ENCODE assay signal across 12 cellular contexts in the genomic region with DNA sequence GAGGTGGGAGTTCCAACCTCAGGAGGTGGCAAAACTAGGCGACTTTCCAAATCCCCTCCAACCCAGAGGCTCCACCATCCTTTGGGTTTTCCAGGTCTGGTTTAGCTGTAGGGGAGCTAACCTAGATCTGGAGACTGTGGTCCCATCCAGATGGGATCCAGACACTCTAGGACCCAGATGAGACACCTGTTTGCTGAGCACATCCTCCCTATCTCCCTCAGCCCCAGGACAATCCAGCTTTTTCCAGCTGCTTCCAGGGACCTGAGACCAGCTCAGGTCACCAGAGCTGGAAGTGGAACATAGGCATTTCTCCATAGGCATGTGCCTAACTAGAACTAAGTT. TPM values are rescaled to one million over a fixed set of nuclear protein-coding genes. Genes with fewer than 3 reads are reported as not detected.
DNase-seq lines count a peak whose midpoint lies in the region; ATAC-seq and TF ChIP-seq lines count a peak whose summit lies in the region.
"Had no signal": no experiment of that assay in that cellular context is flagged by ENCODE, and none has a peak within 500 bp of the region (broad histone marks: within the 10 kb centered on the region; RNA-seq: fewer than 3 reads in every experiment).

No MANE protein-coding gene starts in this region.

- 33 to 38% methylated on average over 1 of the region's 1 CpG for WGBS in GM23248 (ENCODE audit: low coverage in 1 of 2, low lambda C conversion rate in 2 of 2, missing lambda C conversion rate in 2 of 2), 2 experiments

- no peak for TF ChIP-seq CTCF in tibial artery (IDR thresholded peaks at IDR 0.05)

- no peaks in the 10 kb centered on the region for H4K20me1 ChIP-seq in GM23248 (ENCODE audit: insufficient read depth)

- DNase-seq in T-helper 17 cell, result no peak
- DNase-seq in tibial artery, result no peak
- DNase-seq in GM23248, result no peak
- DNase-seq in DMS 273 (lab: John Stamatoyannopoulos, UW; ENCODE audit: unreplicated experiment), result no peak
- DNase-seq: DMS153 had no signal

- peaks cover 7% of the 10 kb centered on the region for H3K36me3 Mint-ChIP-seq in T-helper 17 cell (ENCODE audit: low read depth)

- H3K4me1 ChIP-seq in tibial artery, result peaks cover 0 to 11% (median 0%) of the 10 kb centered on the region in 4 donors
- peaks cover 9% of the 10 kb centered on the region for H3K4me1 ChIP-seq in GM23248 (ENCODE audit: insufficient read depth)
- H3K4me1 ChIP-seq: BE2C had no signal

- no peaks in the 10 kb centered on the region for H3K9me2 ChIP-seq in GM23248 (ENCODE audit: insufficient read depth)

- intact Hi-C loops in tibial artery (cut with DNase I; ENCODE audit: low total_unique reads), result loop anchor here (1.0 kb wide), 1 partner anchor 240 kb away; no protein-coding TSS in a partner anchor

- no peak overlapping the region for H3K27ac Mint-ChIP-seq in T-helper 17 cell
- H3K27ac Mint-ChIP-seq: activated naive CD4-positive, alpha-beta T cell treated with anti-CD3 and anti-CD28 coated beads, Interleukin-2, amount 10 ng/mL, durations not matched to agents 7 days and 5 days; nephron progenitor cell had no signal

- in situ Hi-C loops in GM23248 (cut with MboI), result loop anchor here (5.0 to 25.0 kb wide), 2 partner anchors 240 to 655 kb away; a partner anchor contains a TSS

- H3K79me2 ChIP-seq in GM23248 (ENCODE audit: insufficient read depth), result no peaks in the 10 kb centered on the region

- peaks cover 56 to 74% (median 63%) of the 10 kb centered on the region in 3 donors for H3K36me3 ChIP-seq in tibial artery
- peaks cover 28% of the 10 kb centered on the region for H3K36me3 ChIP-seq in GM23248 (ENCODE audit: low read depth)
- H3K36me3 ChIP-seq: BE2C had no signal

- no peak overlapping the region for H3K9ac ChIP-seq in GM23248

- ATAC-seq in GM18907 (IDR thresholded peaks at IDR 0.05; ENCODE audit: unreplicated experiment) (peak; percentile 20), HG02588 (IDR thresholded peaks at IDR 0.05; ENCODE audit: unreplicated experiment) (peak; percentile 21), T-helper 17 cell (peak; percentile 12), GM19328 (IDR thresholded peaks at IDR 0.05; ENCODE audit: unreplicated experiment) (no peak)

- H3K4me3 ChIP-seq in tibial artery (no peak overlapping the region), GM23248 (no peak overlapping the region)

- peaks cover 18% of the 10 kb centered on the region for H3F3A ChIP-seq in GM23248 (ENCODE audit: insufficient read depth)

- H2AFZ ChIP-seq in GM23248, result no peak overlapping the region

- no peaks in the 10 kb centered on the region for H3K9me3 ChIP-seq in T-helper 17 cell (ENCODE audit: control insufficient read depth, low read length, poor library complexity, severe bottlenecking)
- H3K9me3 ChIP-seq in tibial artery, result no peaks in the 10 kb centered on the region
- no peaks in the 10 kb centered on the region for H3K9me3 ChIP-seq in GM23248 (ENCODE audit: low read depth)
- H3K9me3 ChIP-seq: BE2C had no signal

- H3K4me3 Mint-ChIP-seq in T-helper 17 cell, result no peak overlapping the region
- H3K4me3 Mint-ChIP-seq: activated naive CD4-positive, alpha-beta T cell treated with anti-CD3 and anti-CD28 coated beads, Interleukin-2, amount 10 ng/mL, durations not matched to agents 7 days and 5 days; brain; nephron progenitor cell had no signal

- H3K27me3 ChIP-seq in tibial artery, result no peaks in the 10 kb centered on the region
- no peaks in the 10 kb centered on the region for H3K27me3 ChIP-seq in GM23248 (replicated peaks; ENCODE audit: insufficient read depth)
- H3K27me3 ChIP-seq: BE2C had no signal

- H3K4me1 Mint-ChIP-seq in T-helper 17 cell, result peaks cover 9% of the 10 kb centered on the region
- H3K4me1 Mint-ChIP-seq: nephron progenitor cell had no signal

- peak overlapping the region; percentile 39 to 40 for H3K27ac ChIP-seq in tibial artery
- no peak overlapping the region for H3K27ac ChIP-seq in GM23248

- H3K4me2 ChIP-seq in GM23248 (ENCODE audit: unreplicated experiment), result no peak overlapping the region

- H3K27me3 Mint-ChIP-seq in T-helper 17 cell, result no peaks in the 10 kb centered on the region
- H3K27me3 Mint-ChIP-seq: activated naive CD4-positive, alpha-beta T cell treated with anti-CD3 and anti-CD28 coated beads, Interleukin-2, amount 10 ng/mL, durations not matched to agents 7 days and 5 days; brain had no signal

RNA-seq across cellular contexts. Expression of a gene that starts 18.2 kb away (rescaled TPM):
- 10 to 100 TPM; 57.3 to 62.8 TPM for total RNA-seq in T-helper 17 cell
- total RNA-seq in GM23248 (2014; rRNA removed; shearing (Covaris generic)), result 261 and 378 TPM in 2 replicates
- 189 and 196 TPM in 2 replicates for polyA plus RNA-seq in GM23248 (2016; fragmentation: Nextera tagmentation; extraction: Ambion mirVana)

RNA-seq across cellular contexts. Expression of a gene that starts 35.0 kb away (rescaled TPM):
- 10 to 100 TPM; 29.8 to 37.3 TPM for total RNA-seq in T-helper 17 cell
- total RNA-seq in GM23248 (2014; rRNA removed; shearing (Covaris generic)), result 97.1 and 111 TPM in 2 replicates
- polyA plus RNA-seq in GM23248 (2016; fragmentation: Nextera tagmentation; extraction: Ambion mirVana), result 80.7 and 84.3 TPM in 2 replicates

RNA-seq across cellular contexts. Expression of a gene that starts 35.0 kb away (rescaled TPM):
- 10 to 100 TPM; 13.6 to 15.0 TPM for total RNA-seq in T-helper 17 cell
- 3.0 and 4.0 TPM in 2 replicates for total RNA-seq in GM23248 (2014; rRNA removed; shearing (Covaris generic))
- polyA plus RNA-seq in GM23248 (2016; fragmentation: Nextera tagmentation; extraction: Ambion mirVana), result 1.2 and 1.4 TPM in 2 replicates
